In genomic region chr4:109406337-109406931, GRCh38 we compare ENCODE assay signal across 8 cellular contexts. TPM values are rescaled to one million over a fixed set of nuclear protein-coding genes. Genes with fewer than 3 reads are reported as not detected.
DNase-seq lines count a peak whose midpoint lies in the region; ATAC-seq and TF ChIP-seq lines count a peak whose summit lies in the region.

No MANE protein-coding gene starts in this region.

- H3K9me3 Mint-ChIP-seq in chondrocyte (ENCODE audit: low read depth): no peaks in the 10 kb centered on the region

- H3K27me3 ChIP-seq in NT2/D1 (ENCODE audit: insufficient read depth, insufficient read length) (no peaks in the 10 kb centered on the region), right lobe of liver (no peaks in the 10 kb centered on the region), vagina (no peaks in the 10 kb centered on the region)

- no peak overlapping the region for H3K9ac ChIP-seq in NT2/D1 (ENCODE audit: insufficient read length, low read depth)

- H3K36me3 ChIP-seq in NT2/D1 (ENCODE audit: insufficient read depth, insufficient read length, low read length) (no peaks in the 10 kb centered on the region), right lobe of liver (no peaks in the 10 kb centered on the region), vagina (no peaks in the 10 kb centered on the region)

- no peaks in the 10 kb centered on the region for H3K27me3 Mint-ChIP-seq in chondrocyte (ENCODE audit: low read depth)

- no peaks in the 10 kb centered on the region for H3K36me3 Mint-ChIP-seq in chondrocyte (ENCODE audit: low read depth)

- H3K4me3 Mint-ChIP-seq in chondrocyte (ENCODE audit: unreplicated experiment): no peak overlapping the region

- ATAC-seq in GM19351 (IDR thresholded peaks at IDR 0.05; ENCODE audit: unreplicated experiment): peak; percentile 93
- peak; percentile 89 for ATAC-seq in HG03378 (IDR thresholded peaks at IDR 0.05; ENCODE audit: unreplicated experiment)
- peak; percentile 83 to 85 (median 83) for ATAC-seq in right lobe of liver

- H3K9me3 ChIP-seq in NT2/D1 (ENCODE audit: insufficient read depth, low read length): no peaks in the 10 kb centered on the region
- H3K9me3 ChIP-seq in right lobe of liver: no peaks in the 10 kb centered on the region
- no peaks in the 10 kb centered on the region for H3K9me3 ChIP-seq in vagina

- intact Hi-C loops in right lobe of liver (cut with DNase I): no loop called here
- intact Hi-C loops in vagina (cut with DNase I): loop anchor here (10.0 kb wide), 1 partner anchor 722 kb away; no protein-coding TSS in a partner anchor

- TF ChIP-seq POLR2A in right lobe of liver (IDR thresholded peaks at IDR 0.05): no peak
- TF ChIP-seq POLR2A in vagina (IDR thresholded peaks at IDR 0.05): no peak

- DNase-seq in NCI-H748 (lab: John Stamatoyannopoulos, UW; ENCODE audit: unreplicated experiment): peak; percentile 58
- no peak for DNase-seq in NCI-H748 treated with DMSO at 0.1 percent for 48 hours (lab: John Stamatoyannopoulos, UW)
- DNase-seq in NT2/D1 (ENCODE audit: low read depth, low spot score): peak; percentile 57
- no peak for DNase-seq in chondrocyte (ENCODE audit: low spot score)
- DNase-seq in right lobe of liver: no peak
- no peak for DNase-seq in vagina (ENCODE audit: extremely low spot score in 2 of 2)

- WGBS in right lobe of liver (ENCODE audit: insufficient coverage, low coverage, low lambda C conversion rate, missing lambda C conversion rate): 4% methylated on average over 2 of the region's 2 CpGs

- peak; percentile 98 for TF ChIP-seq CTCF in chondrocyte (IDR thresholded peaks at IDR 0.05)
- peak; percentile 63 to 76 (median 69) for TF ChIP-seq CTCF in right lobe of liver (IDR thresholded peaks at IDR 0.05)
- TF ChIP-seq CTCF in vagina (IDR thresholded peaks at IDR 0.05): peak in 2 of 3 experiments; percentile 35 to 58

- H3K4me3 ChIP-seq in NT2/D1 (ENCODE audit: insufficient read length, low read depth) (no peak overlapping the region), right lobe of liver (no peak overlapping the region), vagina (no peak overlapping the region)

- H3K27ac ChIP-seq in right lobe of liver: no peak overlapping the region
- no peak overlapping the region for H3K27ac ChIP-seq in vagina

- no peak overlapping the region for H3K27ac Mint-ChIP-seq in chondrocyte (ENCODE audit: unreplicated experiment)

- H3K4me1 ChIP-seq in NT2/D1 (ENCODE audit: insufficient read depth, insufficient read length): no peaks in the 10 kb centered on the region
- H3K4me1 ChIP-seq in right lobe of liver: no peaks in the 10 kb centered on the region
- H3K4me1 ChIP-seq in vagina: no peaks in the 10 kb centered on the region

- peaks cover 9% of the 10 kb centered on the region for H3K4me1 Mint-ChIP-seq in chondrocyte (ENCODE audit: low read depth)

RNA-seq across cellular contexts. Expression of gene SEC24B, which starts 27.2 kb away (rescaled TPM):
- 31.4 to 32.7 TPM (median 31.7 TPM) in 3 replicates for total RNA-seq in chondrocyte
- total RNA-seq in right lobe of liver: 10 to 100 TPM; 22.1 to 55.0 (median 27.1) TPM
- 42.2 TPM for total RNA-seq in vagina

Comparison
In these comparisons a context has a peak if more than half of its experiments do, and no peak if none do; other contexts are left out.
1. DNase-seq: peak in NCI-H748 (single experiment) and NT2/D1 (single experiment); none in NCI-H748 treated with DMSO at 0.1 percent for 48 hours (single experiment), chondrocyte (single experiment), right lobe of liver (0 of 3) and vagina (0 of 2).
2. CTCF ChIP-seq: peak in every context shown above with its lines; median percentile 98 in chondrocyte; 69 in right lobe of liver; 46 in vagina.
3. Peak in every context shown above with its lines, with median percentiles within 50 percentile points of each other: ATAC-seq.